ENCODE assay signal across 1 cellular context in genomic region chr7:54880326-54880989, GRCh38.
TF ChIP-seq lines count a peak whose summit lies in the region.

No MANE protein-coding gene starts in this region.

TF ChIP-seq in HepG2, 621 proteins besides CTCF, POLR2A, EP300 and RAD21 (continued from another document):
- TF ChIP-seq, protein P1, sequence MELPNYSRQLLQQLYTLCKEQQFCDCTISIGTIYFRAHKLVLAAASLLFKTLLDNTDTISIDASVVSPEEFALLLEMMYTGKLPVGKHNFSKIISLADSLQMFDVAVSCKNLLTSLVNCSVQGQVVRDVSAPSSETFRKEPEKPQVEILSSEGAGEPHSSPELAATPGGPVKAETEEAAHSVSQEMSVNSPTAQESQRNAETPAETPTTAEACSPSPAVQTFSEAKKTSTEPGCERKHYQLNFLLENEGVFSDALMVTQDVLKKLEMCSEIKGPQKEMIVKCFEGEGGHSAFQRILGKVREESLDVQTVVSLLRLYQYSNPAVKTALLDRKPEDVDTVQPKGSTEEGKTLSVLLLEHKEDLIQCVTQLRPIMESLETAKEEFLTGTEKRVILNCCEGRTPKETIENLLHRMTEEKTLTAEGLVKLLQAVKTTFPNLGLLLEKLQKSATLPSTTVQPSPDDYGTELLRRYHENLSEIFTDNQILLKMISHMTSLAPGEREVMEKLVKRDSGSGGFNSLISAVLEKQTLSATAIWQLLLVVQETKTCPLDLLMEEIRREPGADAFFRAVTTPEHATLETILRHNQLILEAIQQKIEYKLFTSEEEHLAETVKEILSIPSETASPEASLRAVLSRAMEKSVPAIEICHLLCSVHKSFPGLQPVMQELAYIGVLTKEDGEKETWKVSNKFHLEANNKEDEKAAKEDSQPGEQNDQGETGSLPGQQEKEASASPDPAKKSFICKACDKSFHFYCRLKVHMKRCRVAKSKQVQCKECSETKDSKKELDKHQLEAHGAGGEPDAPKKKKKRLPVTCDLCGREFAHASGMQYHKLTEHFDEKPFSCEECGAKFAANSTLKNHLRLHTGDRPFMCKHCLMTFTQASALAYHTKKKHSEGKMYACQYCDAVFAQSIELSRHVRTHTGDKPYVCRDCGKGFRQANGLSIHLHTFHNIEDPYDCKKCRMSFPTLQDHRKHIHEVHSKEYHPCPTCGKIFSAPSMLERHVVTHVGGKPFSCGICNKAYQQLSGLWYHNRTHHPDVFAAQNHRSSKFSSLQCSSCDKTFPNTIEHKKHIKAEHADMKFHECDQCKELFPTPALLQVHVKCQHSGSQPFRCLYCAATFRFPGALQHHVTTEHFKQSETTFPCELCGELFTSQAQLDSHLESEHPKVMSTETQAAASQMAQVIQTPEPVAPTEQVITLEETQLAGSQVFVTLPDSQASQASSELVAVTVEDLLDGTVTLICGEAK (IDR thresholded peaks at IDR 0.05), result no peak
- TF ChIP-seq, protein P1 (CRISPR knock-in tag; IDR thresholded peaks at IDR 0.05), result no peak
- TF ChIP-seq TFDP1 (CRISPR knock-in tag; IDR thresholded peaks at IDR 0.05; ENCODE audit: borderline replicate concordance) (no peak), HOXA5 (CRISPR knock-in tag; IDR thresholded peaks at IDR 0.05) (no peak), ZNF646 (CRISPR knock-in tag; IDR thresholded peaks at IDR 0.05) (no peak), SNAI1 (CRISPR knock-in tag; IDR thresholded peaks at IDR 0.05; ENCODE audit: borderline replicate concordance) (no peak), TEAD3 (CRISPR knock-in tag; optimal IDR thresholded peaks at IDR 0.05; ENCODE audit: borderline replicate concordance) (peak; percentile 53), MAFK (conservative IDR thresholded peaks at IDR 0.05 in 1 of 2, IDR thresholded peaks at IDR 0.05 in 1 of 2; ENCODE audit: low read length in 2 of 2) (no peak), NR2C2 (CRISPR knock-in tag; IDR thresholded peaks at IDR 0.05; ENCODE audit: borderline replicate concordance) (peak; percentile 51; the same call in 1 of the 2 replicates), NR2F1 (CRISPR knock-in tag; IDR thresholded peaks at IDR 0.05) (peak in 1 of 2 experiments; percentile 69; a peak in 2 of 4 replicates)
- TF ChIP-seq, protein P2, sequence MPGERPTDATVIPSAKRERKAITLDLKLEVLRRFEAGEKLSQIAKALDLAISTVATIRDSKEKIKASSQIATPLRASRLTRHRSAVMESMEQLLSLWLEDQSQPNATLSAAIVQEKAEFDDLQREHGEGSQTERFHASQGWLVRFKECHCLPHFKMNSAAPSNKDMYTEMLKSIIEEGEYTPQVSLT (CRISPR knock-in tag; IDR thresholded peaks at IDR 0.05; ENCODE audit: borderline replicate concordance, low read depth), result no peak
